11 cellular contexts compared by ENCODE assay signal in genomic region chr12:113057565-113058485, GRCh38. TPM values are rescaled to one million over a fixed set of nuclear protein-coding genes. Genes with fewer than 3 reads are reported as not detected.
DNase-seq lines count a peak whose midpoint lies in the region; ATAC-seq lines count a peak whose summit lies in the region.
"Had no signal": no experiment of that assay in that cellular context is flagged by ENCODE, and none has a peak within 500 bp of the region (broad histone marks: within the 10 kb centered on the region; RNA-seq: fewer than 3 reads in every experiment).

No MANE protein-coding gene starts in this region.

- peak overlapping the region; percentile 60 for H3K9ac ChIP-seq in adipocyte (ENCODE audit: low read length)
- H3K9ac ChIP-seq in subcutaneous abdominal adipose tissue (ENCODE audit: low read length in 5 of 5): peak overlapping the region in 3 of 5 donors; percentile 43 to 66 (median 58)

- H3K27ac ChIP-seq in subcutaneous abdominal adipose tissue (ENCODE audit: low read depth, low read length): peak overlapping the region; percentile 63

- H3K4me3 ChIP-seq in adipocyte (ENCODE audit: low read length) (peak overlapping the region; percentile 69), subcutaneous abdominal adipose tissue (ENCODE audit: low read depth in 1 of 5, low read length in 5 of 5) (peak overlapping the region; percentile 55 to 78 (median 64)), MG63 (no peak overlapping the region)

- H3K36me3 Mint-ChIP-seq in activated T-cell treated with anti-CD3 and anti-CD28 coated beads, Interleukin-2, amount 50 U/mL, for 4 hours (ENCODE audit: insufficient read depth): no peaks in the 10 kb centered on the region

- ATAC-seq in activated T-cell treated with anti-CD3 and anti-CD28 coated beads, Interleukin-2, amount 50 U/mL, for 4 hours: no peak
- ATAC-seq in HG02642 (IDR thresholded peaks at IDR 0.05; ENCODE audit: poor library complexity, unreplicated experiment): no peak

- H3K36me3 ChIP-seq in adipocyte (ENCODE audit: control insufficient read depth, insufficient read depth, low read length, severe bottlenecking): no peaks in the 10 kb centered on the region
- H3K36me3 ChIP-seq in subcutaneous abdominal adipose tissue (ENCODE audit: control insufficient read depth in 5 of 5, insufficient read depth in 5 of 5, low read length in 5 of 5): no peaks in the 10 kb centered on the region
- no peaks in the 10 kb centered on the region for H3K36me3 ChIP-seq in MG63
- H3K36me3 ChIP-seq: adrenal gland had no signal

- peak overlapping the region; percentile 68 for H3K4me3 Mint-ChIP-seq in activated T-cell treated with anti-CD3 and anti-CD28 coated beads, Interleukin-2, amount 50 U/mL, for 4 hours
- H3K4me3 Mint-ChIP-seq: T-helper 1 cell treated with Interleukin-12 subunit alpha and Interleukin-12 subunit beta and Interleukin-4 antibody, amounts not matched to agents 30 μg/mL and 1 μg/mL, for 36 hours had no signal

- H3K27me3 Mint-ChIP-seq in activated T-cell treated with anti-CD3 and anti-CD28 coated beads, Interleukin-2, amount 50 U/mL, for 4 hours (ENCODE audit: low read depth): no peaks in the 10 kb centered on the region

- DNase-seq in activated T-cell treated with anti-CD3 and anti-CD28 coated beads, Interleukin-2, amount 50 U/mL, for 4 hours: no peak
- DNase-seq in activated T-cell treated with anti-CD3 and anti-CD28 coated beads for 4 hours (no peak), adipocyte (ENCODE audit: low read depth) (no peak), islet precursor cell (peak; percentile 64), MG63 (no peak)
- DNase-seq in activated CD8-positive, alpha-beta memory T cell treated with anti-CD3 and anti-CD28 coated beads for 24 hours: no peak
- DNase-seq: ACHN, adrenal gland had no signal

- H3K27me3 ChIP-seq in adipocyte (replicated peaks; ENCODE audit: control insufficient read depth, insufficient read depth, low read length): peaks cover 24% of the 10 kb centered on the region
- peaks cover 0 to 21% (median 0%) of the 10 kb centered on the region in 5 donors for H3K27me3 ChIP-seq in subcutaneous abdominal adipose tissue (ENCODE audit: control insufficient read depth in 5 of 5, insufficient read depth in 4 of 5, low read length in 5 of 5)
- no peaks in the 10 kb centered on the region for H3K27me3 ChIP-seq in MG63

- peaks cover 39% of the 10 kb centered on the region for H3K4me1 Mint-ChIP-seq in activated T-cell treated with anti-CD3 and anti-CD28 coated beads, Interleukin-2, amount 50 U/mL, for 4 hours (ENCODE audit: low read depth)

- H3K9me3 ChIP-seq in adipocyte (ENCODE audit: control insufficient read depth, low read length) (no peaks in the 10 kb centered on the region), subcutaneous abdominal adipose tissue (ENCODE audit: control insufficient read depth in 5 of 5, low read length in 5 of 5) (no peaks in the 10 kb centered on the region), MG63 (no peaks in the 10 kb centered on the region)
- H3K9me3 ChIP-seq: adrenal gland had no signal

- peaks cover 16% of the 10 kb centered on the region for H3K4me1 ChIP-seq in adipocyte (ENCODE audit: control insufficient read depth, insufficient read depth, low read length)
- peaks cover 2 to 66% (median 58%) of the 10 kb centered on the region in 5 donors for H3K4me1 ChIP-seq in subcutaneous abdominal adipose tissue (ENCODE audit: control insufficient read depth in 5 of 5, insufficient read depth in 5 of 5, low read length in 5 of 5)

- H3K9me3 Mint-ChIP-seq in activated T-cell treated with anti-CD3 and anti-CD28 coated beads, Interleukin-2, amount 50 U/mL, for 4 hours: no peaks in the 10 kb centered on the region
- H3K9me3 Mint-ChIP-seq: T-helper 1 cell treated with Interleukin-12 subunit alpha and Interleukin-12 subunit beta and Interleukin-4 antibody, amounts not matched to agents 30 μg/mL and 1 μg/mL, for 36 hours had no signal

RNA-seq across cellular contexts. Expression of gene DTX1, which starts 1.3 kb away (rescaled TPM):
- total RNA-seq in activated T-cell treated with anti-CD3 and anti-CD28 coated beads, Interleukin-2, amount 50 U/mL, for 4 hours: 1 to 10 TPM; 5.0 to 7.7 (median 5.2) TPM
- not detected in 2 replicates for total RNA-seq in MG63 (2014; rRNA removed; shearing (Covaris generic); ENCODE audit: low replicate concordance)
